In genomic region chr10:19968745-19969144, GRCh38 we compare ENCODE assay signal across 14 cellular contexts.
DNase-seq lines count a peak whose midpoint lies in the region; ATAC-seq and TF ChIP-seq lines count a peak whose summit lies in the region.
"Had no signal": no experiment of that assay in that cellular context is flagged by ENCODE, and none has a peak within 500 bp of the region (broad histone marks: within the 10 kb centered on the region; RNA-seq: fewer than 3 reads in every experiment).

No MANE protein-coding gene starts in this region.

- H3K79me2 ChIP-seq in mesendoderm (ENCODE audit: control insufficient read depth, insufficient read depth, low read length): no peaks in the 10 kb centered on the region

- H3K4ac ChIP-seq in mesendoderm (ENCODE audit: low read depth, low read length): no peak overlapping the region

- peaks cover 2% of the 10 kb centered on the region for H3K79me1 ChIP-seq in mesendoderm (ENCODE audit: low read length)

- H3K18ac ChIP-seq in mesendoderm (ENCODE audit: low read length): no peak overlapping the region

- TF ChIP-seq EP300 in gastroesophageal sphincter (IDR thresholded peaks at IDR 0.05): no peak

- H3K36me3 ChIP-seq in A673 (ENCODE audit: insufficient read depth, low read length, poor library complexity, severe bottlenecking) (no peaks in the 10 kb centered on the region), mesendoderm (ENCODE audit: control insufficient read depth, insufficient read depth, low read length) (no peaks in the 10 kb centered on the region), gastroesophageal sphincter (no peaks in the 10 kb centered on the region)
- H3K36me3 ChIP-seq: HAP-1 had no signal

- H3K56ac ChIP-seq in mesendoderm (ENCODE audit: low read length): no peak overlapping the region

- no peaks in the 10 kb centered on the region for H3K9me3 ChIP-seq in A673 (ENCODE audit: low read depth, low read length, poor library complexity, severe bottlenecking)
- no peaks in the 10 kb centered on the region for H3K9me3 ChIP-seq in gastroesophageal sphincter
- H3K9me3 ChIP-seq: Caco-2, HAP-1 had no signal

- TF ChIP-seq CTCF in A673 (conservative IDR thresholded peaks at IDR 0.05; ENCODE audit: low read depth, low read length) (no peak), gastroesophageal sphincter (IDR thresholded peaks at IDR 0.05) (no peak)

- H2BK15ac ChIP-seq in mesendoderm (replicated peaks; ENCODE audit: low read depth): no peak overlapping the region

- H3K9ac ChIP-seq in mesendoderm (ENCODE audit: low read length): no peak overlapping the region
- H3K9ac ChIP-seq: GM23248 had no signal

- H4K8ac ChIP-seq in mesendoderm (ENCODE audit: low read depth, low read length): no peak overlapping the region

- CTCF ChIA-PET in A673 (lab: Charles Lee): no interaction called here

- no peak overlapping the region for H4K5ac ChIP-seq in mesendoderm (ENCODE audit: low read length)

- ATAC-seq in SK-N-SH treated with all-trans-retinoic acid at 6 μM for 48 hours (peak; percentile 65; the same call in 2 of the 3 replicates), gastroesophageal sphincter (no peak)
- ATAC-seq: HepG2 had no signal

- no peak overlapping the region for H2BK5ac ChIP-seq in mesendoderm (ENCODE audit: low read length)

- no peaks in the 10 kb centered on the region for H3K27me3 ChIP-seq in A673 (replicated peaks; ENCODE audit: insufficient read depth, low read depth, low read length, poor library complexity)
- no peaks in the 10 kb centered on the region for H3K27me3 ChIP-seq in mesendoderm (ENCODE audit: insufficient read depth, low read length, poor library complexity)
- no peaks in the 10 kb centered on the region for H3K27me3 ChIP-seq in gastroesophageal sphincter

- H3K27ac ChIP-seq in A673 (ENCODE audit: low read depth, low read length, poor library complexity, severe bottlenecking) (peak overlapping the region; percentile 48), mesendoderm (ENCODE audit: low read depth, low read length) (no peak overlapping the region), gastroesophageal sphincter (no peak overlapping the region)
- H3K27ac ChIP-seq: C4-2B, GM23248 had no signal

- no TSS peak for BruUV-seq in A673 (replicated peaks; lab: Mats Ljungman, UMichigan)

- H3K4me3 ChIP-seq in A673 (ENCODE audit: low read depth, low read length, poor library complexity, severe bottlenecking) (no peak overlapping the region), mesendoderm (ENCODE audit: low read length) (no peak overlapping the region), gastroesophageal sphincter (no peak overlapping the region)
- H3K4me3 ChIP-seq: GM23248, HAP-1 had no signal

- intact Hi-C loops in A673 (cut with micrococcal nuclease; ENCODE audit: unreplicated experiment): no loop called here

- no peak overlapping the region for H2AK5ac ChIP-seq in mesendoderm (ENCODE audit: low read length)

- peak; percentile 59 for DNase-seq in A673 (ENCODE audit: low spot score)
- peak; percentile 30 for DNase-seq in mesendoderm
- DNase-seq in pons (ENCODE audit: low spot score): no peak
- no peak for DNase-seq in kidney glomerular epithelial cell (lab: John Stamatoyannopoulos, UW)
- DNase-seq: 8988T; Caco-2; CD4-positive, alpha-beta T cell; GM23248 had no signal

- POLR2A ChIA-PET in A673 (lab: Charles Lee; ENCODE audit: low non-redundant PET): interaction anchor here (0.6 kb wide), 1 partner anchor 80 kb away, joined by 3 read pairs; no protein-coding TSS in a partner anchor

- peaks cover 89% of the 10 kb centered on the region for H3K4me1 ChIP-seq in A673 (ENCODE audit: insufficient read depth, low read length, poor library complexity, severe bottlenecking)
- H3K4me1 ChIP-seq in mesendoderm (ENCODE audit: control insufficient read depth, low read depth, low read length): peaks cover 4% of the 10 kb centered on the region
- peaks cover 0 to 11% (median 0%) of the 10 kb centered on the region in 3 donors for H3K4me1 ChIP-seq in gastroesophageal sphincter
- H3K4me1 ChIP-seq: Caco-2 had no signal

- H2BK120ac ChIP-seq in mesendoderm (ENCODE audit: low read depth, low read length): no peak overlapping the region

- TF ChIP-seq POLR2A in gastroesophageal sphincter (IDR thresholded peaks at IDR 0.05): no peak

- no peak overlapping the region for H3K23ac ChIP-seq in mesendoderm (ENCODE audit: low read length)

- no peak overlapping the region for H3K4me2 ChIP-seq in mesendoderm (ENCODE audit: low read length)

TF ChIP-seq in PFSK-1, 5 proteins besides CTCF, POLR2A, EP300 and RAD21:
- TF ChIP-seq REST (IDR thresholded peaks at IDR 0.05; ENCODE audit: insufficient read depth in 1 of 2, low read depth in 2 of 2, low read length in 2 of 2) (no peak), TAF1 (IDR thresholded peaks at IDR 0.05; ENCODE audit: borderline replicate concordance, insufficient read depth, low read length) (no peak), FOXP2 (optimal IDR thresholded peaks at IDR 0.05; ENCODE audit: borderline replicate concordance, extremely low read depth, extremely low read length, insufficient read depth) (no peak), POLR2AphosphoS5 (IDR thresholded peaks at IDR 0.05; ENCODE audit: low read depth, low read length) (0 out of 2 replicates have a peak, but pooled peaks have one; percentile 33), SIN3A (IDR thresholded peaks at IDR 0.05; ENCODE audit: borderline replicate concordance, insufficient read depth, low read length) (no peak)

TF ChIP-seq in SK-N-SH treated with all-trans-retinoic acid at 6 μM for 48 hours, 23 proteins besides CTCF, POLR2A, EP300 and RAD21:
- TF ChIP-seq TCF4 (CRISPR knock-in tag; IDR thresholded peaks at IDR 0.05; ENCODE audit: borderline replicate concordance) (peak; percentile 97), TSHZ2 (CRISPR knock-in tag; IDR thresholded peaks at IDR 0.05) (peak; percentile 79; the same call in 1 of the 2 replicates), CSDC2 (CRISPR knock-in tag; IDR thresholded peaks at IDR 0.05) (no peak)

Comparison
In these comparisons a context has a peak if more than half of its experiments do, and no peak if none do; other contexts are left out.
1. DNase-seq: peak in A673 (single experiment) and mesendoderm (single experiment); none in pons (single experiment) and kidney glomerular epithelial cell (single experiment).